ENCODE assay signal across 15 cellular contexts in genomic region chr10:43845121-43845520, GRCh38.
DNase-seq lines count a peak whose midpoint lies in the region; ATAC-seq, FAIRE-seq and TF ChIP-seq lines count a peak whose summit lies in the region.
"Had no signal": no experiment of that assay in that cellular context is flagged by ENCODE, and none has a peak within 500 bp of the region (broad histone marks: within the 10 kb centered on the region; RNA-seq: fewer than 3 reads in every experiment).

No MANE protein-coding gene starts in this region.

- H4K20me1 ChIP-seq in PC-9 (ENCODE audit: insufficient read depth): no peaks in the 10 kb centered on the region; the same call in 1 of the 2 replicates

- H3K4me1 Mint-ChIP-seq in activated naive CD8-positive, alpha-beta T cell treated with anti-CD3 and anti-CD28 coated beads, Interleukin-2, amount 10 ng/mL, durations not matched to agents 7 days and 5 days: peaks cover 16% of the 10 kb centered on the region
- H3K4me1 Mint-ChIP-seq in activated naive CD8-positive, alpha-beta T cell treated with anti-CD3 and anti-CD28 coated beads for 36 hours: peaks cover 10% of the 10 kb centered on the region
- H3K4me1 Mint-ChIP-seq: neural crest cell had no signal

- no peaks in the 10 kb centered on the region for H3K79me2 ChIP-seq in PC-9 (ENCODE audit: low read depth)

- H3K4me2 ChIP-seq in PC-9: no peak overlapping the region

- no TSS peak for BruUV-seq in PC-9 (replicated peaks; lab: Mats Ljungman, UMichigan)

- H3K27me3 ChIP-seq in PC-9 (ENCODE audit: insufficient read depth, low read depth): peaks cover 6% of the 10 kb centered on the region; the same call in 1 of the 2 replicates
- H3K27me3 ChIP-seq in tibial artery: no peaks in the 10 kb centered on the region
- H3K27me3 ChIP-seq in small intestine (ENCODE audit: control insufficient read depth in 2 of 2, insufficient read depth in 2 of 2, low read length in 2 of 2): no peaks in the 10 kb centered on the region

- intact Hi-C loops in PC-9 (cut with micrococcal nuclease; ENCODE audit: unreplicated experiment): loop anchor here (1.0 to 2.0 kb wide), 2 partner anchors 9 to 20 kb away; no protein-coding TSS in a partner anchor
- intact Hi-C loops in tibial artery (cut with DNase I; ENCODE audit: low total_unique reads): no loop called here

- H3K4me3 ChIP-seq in PC-9: no peak overlapping the region
- no peak overlapping the region for H3K4me3 ChIP-seq in tibial artery
- H3K4me3 ChIP-seq in small intestine (ENCODE audit: low read depth in 1 of 2, low read length in 2 of 2): no peak overlapping the region

- H3K27ac ChIP-seq in PC-9 (no peak overlapping the region), tibial artery (peak overlapping the region; percentile 26 to 66), small intestine (ENCODE audit: low read depth in 1 of 2, low read length in 1 of 2) (no peak overlapping the region)

- no peaks in the 10 kb centered on the region for H3F3A ChIP-seq in PC-9 (ENCODE audit: insufficient read depth, low read depth)

- H2AFZ ChIP-seq in PC-9: no peak overlapping the region

- POLR2A ChIA-PET in activated naive CD8-positive, alpha-beta T cell treated with anti-CD3 and anti-CD28 coated beads, Interleukin-2, amount 10 ng/mL, durations not matched to agents 7 days and 5 days (lab: Charles Lee): no interaction called here
- POLR2A ChIA-PET in PC-9 (lab: Charles Lee; ENCODE audit: unreplicated experiment): no interaction called here

- WGBS in small intestine, 3 donors: 66 to 71% (median 70%) methylated on average over 5 of the region's 5 CpGs

- no peaks in the 10 kb centered on the region for H3K36me3 Mint-ChIP-seq in activated naive CD8-positive, alpha-beta T cell treated with anti-CD3 and anti-CD28 coated beads, Interleukin-2, amount 10 ng/mL, durations not matched to agents 7 days and 5 days
- H3K36me3 Mint-ChIP-seq in activated naive CD8-positive, alpha-beta T cell treated with anti-CD3 and anti-CD28 coated beads for 36 hours: peaks cover 2% of the 10 kb centered on the region

- H3K27me3 Mint-ChIP-seq in activated naive CD8-positive, alpha-beta T cell treated with anti-CD3 and anti-CD28 coated beads, Interleukin-2, amount 10 ng/mL, durations not matched to agents 7 days and 5 days: peaks cover 4% of the 10 kb centered on the region
- H3K27me3 Mint-ChIP-seq in activated naive CD8-positive, alpha-beta T cell treated with anti-CD3 and anti-CD28 coated beads for 36 hours: no peaks in the 10 kb centered on the region

- no peak for FAIRE-seq in small intestine (lab: Jason Lieb, UNC)

- no peak for ATAC-seq in activated naive CD8-positive, alpha-beta T cell treated with anti-CD3 and anti-CD28 coated beads, Interleukin-2, amount 10 ng/mL, durations not matched to agents 7 days and 5 days (ENCODE audit: low read depth)
- ATAC-seq in GM21528 (IDR thresholded peaks at IDR 0.05; ENCODE audit: low FRiP score, unreplicated experiment): no peak
- ATAC-seq: Panc1; stimulated activated naive CD8-positive, alpha-beta T cell treated with anti-CD3 and anti-CD28 coated beads, Interleukin-15, Interleukin-2, amounts not matched to agents 100 U/mL and 50 U/mL, for 24 hours had no signal

- no peak for DNase-seq in activated naive CD8-positive, alpha-beta T cell treated with anti-CD3 and anti-CD28 coated beads, Interleukin-2, amount 10 ng/mL, durations not matched to agents 7 days and 5 days
- DNase-seq in activated naive CD8-positive, alpha-beta T cell treated with anti-CD3 and anti-CD28 coated beads for 36 hours: no peak
- DNase-seq in PC-9 (peak; percentile 54 to 79), islet precursor cell (peak; percentile 49), tibial artery (no peak), SHP77 (lab: John Stamatoyannopoulos, UW) (no peak), small intestine (no peak)
- DNase-seq: aorta; NCI-H1694; NCI-H2227 treated with DMSO at 0.1 percent for 48 hours; stimulated activated naive CD8-positive, alpha-beta T cell treated with anti-CD3 and anti-CD28 coated beads, Interleukin-15, Interleukin-2, amounts not matched to agents 100 U/mL and 50 U/mL, for 24 hours had no signal

- no peak overlapping the region for H3K27ac Mint-ChIP-seq in activated naive CD8-positive, alpha-beta T cell treated with anti-CD3 and anti-CD28 coated beads, Interleukin-2, amount 10 ng/mL, durations not matched to agents 7 days and 5 days
- H3K27ac Mint-ChIP-seq in activated naive CD8-positive, alpha-beta T cell treated with anti-CD3 and anti-CD28 coated beads for 36 hours: no peak overlapping the region
- H3K27ac Mint-ChIP-seq: activated T-helper 2 cell treated with anti-CD3 and anti-CD28 coated beads, Interferon-gamma antibody, Interleukin-2, Interleukin-4, amounts not matched to agents 10 μg/mL and 5 μg/mL and 100 μg/mL, durations not matched to agents 14 hours and 24 hours and 36 hours had no signal

- peak overlapping the region; percentile 8 for H3K4me3 Mint-ChIP-seq in activated naive CD8-positive, alpha-beta T cell treated with anti-CD3 and anti-CD28 coated beads, Interleukin-2, amount 10 ng/mL, durations not matched to agents 7 days and 5 days
- no peak overlapping the region for H3K4me3 Mint-ChIP-seq in activated naive CD8-positive, alpha-beta T cell treated with anti-CD3 and anti-CD28 coated beads for 36 hours
- H3K4me3 Mint-ChIP-seq: neural crest cell had no signal

- H3K9me3 ChIP-seq in PC-9 (ENCODE audit: insufficient read depth, low read depth): no peaks in the 10 kb centered on the region
- no peaks in the 10 kb centered on the region for H3K9me3 ChIP-seq in tibial artery
- H3K9me3 ChIP-seq in small intestine (ENCODE audit: control insufficient read depth, low read depth): no peaks in the 10 kb centered on the region

- H3K36me3 ChIP-seq in PC-9 (ENCODE audit: low read depth): no peaks in the 10 kb centered on the region
- no peaks in the 10 kb centered on the region for H3K36me3 ChIP-seq in tibial artery
- H3K36me3 ChIP-seq in small intestine (ENCODE audit: control insufficient read depth in 2 of 2, insufficient read depth in 2 of 2, low read length in 2 of 2): no peaks in the 10 kb centered on the region

- H3K4me1 ChIP-seq in PC-9 (replicated peaks; ENCODE audit: insufficient read depth): no peaks in the 10 kb centered on the region
- peaks cover 5 to 49% (median 30%) of the 10 kb centered on the region in 4 donors for H3K4me1 ChIP-seq in tibial artery
- H3K4me1 ChIP-seq in small intestine (ENCODE audit: control insufficient read depth in 2 of 2, insufficient read depth in 1 of 2, low read depth in 1 of 2, low read length in 1 of 2): no peaks in the 10 kb centered on the region

- no peaks in the 10 kb centered on the region for H3K9me3 Mint-ChIP-seq in activated naive CD8-positive, alpha-beta T cell treated with anti-CD3 and anti-CD28 coated beads, Interleukin-2, amount 10 ng/mL, durations not matched to agents 7 days and 5 days
- no peaks in the 10 kb centered on the region for H3K9me3 Mint-ChIP-seq in activated naive CD8-positive, alpha-beta T cell treated with anti-CD3 and anti-CD28 coated beads for 36 hours
- H3K9me3 Mint-ChIP-seq: activated T-helper 2 cell treated with anti-CD3 and anti-CD28 coated beads, Interferon-gamma antibody, Interleukin-2, Interleukin-4, amounts not matched to agents 10 μg/mL and 5 μg/mL and 100 μg/mL, durations not matched to agents 14 hours and 24 hours and 36 hours had no signal

- no peaks in the 10 kb centered on the region for H3K9me2 ChIP-seq in PC-9 (ENCODE audit: insufficient read depth)

- CTCF ChIA-PET in PC-9 (lab: Charles Lee): no interaction called here

- TF ChIP-seq CTCF in PC-9 (conservative IDR thresholded peaks at IDR 0.05) (no peak), tibial artery (IDR thresholded peaks at IDR 0.05) (no peak)

Comparison
In these comparisons a context has a peak if more than half of its experiments do, and no peak if none do; other contexts are left out.
1. DNase-seq: peak in PC-9 (2 of 2) and islet precursor cell (single experiment); none in activated naive CD8-positive, alpha-beta T cell treated with anti-CD3 and anti-CD28 coated beads, Interleukin-2, amount 10 ng/mL, durations not matched to agents 7 days and 5 days (single experiment), activated naive CD8-positive, alpha-beta T cell treated with anti-CD3 and anti-CD28 coated beads for 36 hours (single experiment), tibial artery (0 of 2), SHP77 (0 of 2) and small intestine (single experiment).
2. H3K27ac ChIP-seq: peak in tibial artery (2 of 2); none in PC-9 (single experiment) and small intestine (0 of 2).